In the genomic region with DNA sequence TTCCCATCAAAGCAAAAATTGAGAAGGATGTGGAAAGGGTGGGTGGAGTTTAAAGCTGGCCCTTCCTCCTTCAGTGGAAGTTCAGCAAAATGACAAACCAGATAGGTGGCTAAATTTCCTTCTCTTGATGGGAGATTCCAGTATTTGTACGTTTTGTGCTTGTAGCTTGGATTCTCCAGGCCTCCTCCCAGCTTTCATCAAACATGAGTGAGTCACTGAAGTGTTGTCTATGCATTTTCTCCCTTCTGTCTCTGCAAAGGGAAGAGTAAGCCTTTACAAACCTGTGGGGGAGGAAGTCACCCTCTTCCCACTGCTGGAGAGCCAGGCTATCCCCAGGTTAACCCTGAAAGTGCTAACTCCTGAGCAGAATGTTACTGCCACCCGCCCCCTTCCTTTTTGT, we compare ENCODE assay signal across 1 cellular context.
TF ChIP-seq lines count a peak whose summit lies in the region.

No MANE protein-coding gene starts in this region.

TF ChIP-seq in HepG2, 621 proteins besides CTCF, POLR2A, EP300 and RAD21:
- TF ChIP-seq ZNF652 (CRISPR knock-in tag; IDR thresholded peaks at IDR 0.05; ENCODE audit: borderline replicate concordance, low read depth): peak; percentile 60
- TF ChIP-seq FOSL2 (CRISPR knock-in tag; IDR thresholded peaks at IDR 0.05): peak; percentile 19; the same call in 1 of the 2 replicates
- TF ChIP-seq ZNF597 (CRISPR knock-in tag; IDR thresholded peaks at IDR 0.05): no peak
